Comparison of ENCODE assay signal across 1 cellular context in genomic region chr18:55477537-55478300, GRCh38.
TF ChIP-seq lines count a peak whose summit lies in the region.

No MANE protein-coding gene starts in this region.

TF ChIP-seq in WTC11, 78 proteins besides CTCF, POLR2A, EP300 and RAD21 (continued from another document):
- TF ChIP-seq ATF2 (CRISPR knock-in tag; IDR thresholded peaks at IDR 0.05; ENCODE audit: borderline replicate concordance, low read depth) (no peak), JAZF1 (CRISPR knock-in tag; IDR thresholded peaks at IDR 0.05) (no peak), CDX4 (CRISPR knock-in tag; IDR thresholded peaks at IDR 0.05; ENCODE audit: borderline replicate concordance) (no peak), ZBTB43 (CRISPR knock-in tag; IDR thresholded peaks at IDR 0.05) (no peak)
